1 cellular context compared by ENCODE assay signal in genomic region chr1:914253-914890, GRCh38.
A peak's percentile ranks its signal among the peaks of the same experiment; 100 is the strongest.
TF ChIP-seq lines count a peak whose summit lies in the region.

No MANE protein-coding gene starts in this region.

TF ChIP-seq in K562, 482 proteins besides CTCF, POLR2A, EP300 and RAD21:
- TF ChIP-seq KDM5B (IDR thresholded peaks at IDR 0.05; ENCODE audit: insufficient replicate concordance, low read depth, low read length) = peak; percentile 27
- TF ChIP-seq ZBTB34 (CRISPR knock-in tag; IDR thresholded peaks at IDR 0.05) = no peak
- no peak for TF ChIP-seq CLOCK (CRISPR knock-in tag; IDR thresholded peaks at IDR 0.05; ENCODE audit: borderline replicate concordance)
- no peak for TF ChIP-seq HNRNPLL (IDR thresholded peaks at IDR 0.05; ENCODE audit: low read depth, low read length, poor library complexity, severe bottlenecking)
TF ChIP-seq in K562: peak in this region for 1.
